In genomic region chr1:169108897-169109560, GRCh38 we compare ENCODE assay signal across 8 cellular contexts. TPM values are rescaled to one million over a fixed set of nuclear protein-coding genes. Genes with fewer than 3 reads are reported as not detected.
A peak's percentile ranks its signal among the peaks of the same experiment; 100 is the strongest.
DNase-seq lines count a peak whose midpoint lies in the region; ATAC-seq, FAIRE-seq and TF ChIP-seq lines count a peak whose summit lies in the region.

No MANE protein-coding gene starts in this region.

- H4K20me1 ChIP-seq in fibroblast of lung (ENCODE audit: control insufficient read depth, extremely low read depth, insufficient read depth, low read length): no peaks in the 10 kb centered on the region

- 36% methylated on average over 10 of the region's 10 CpGs for WGBS in prostate gland

- ATAC-seq in GM21528 (IDR thresholded peaks at IDR 0.05; ENCODE audit: low FRiP score, unreplicated experiment): no peak

- peaks cover 70% of the 10 kb centered on the region for H3K4me1 ChIP-seq in SJSA1 (replicated peaks)
- peaks cover 30% of the 10 kb centered on the region for H3K4me1 ChIP-seq in fibroblast of lung (ENCODE audit: control insufficient read depth, extremely low read depth, insufficient read depth, low read length)
- peaks cover 6% of the 10 kb centered on the region for H3K4me1 ChIP-seq in prostate gland (replicated peaks)

- TF ChIP-seq CTCF in GM20000 (IDR thresholded peaks at IDR 0.05; ENCODE audit: extremely low read depth, missing control alignments) (peak; percentile 32), fibroblast of lung (conservative IDR thresholded peaks at IDR 0.05 in 1 of 2, IDR thresholded peaks at IDR 0.05 in 1 of 2; ENCODE audit: low read depth in 1 of 2, low read length in 2 of 2) (peak in 1 of 2 donors; percentile 23), prostate gland (IDR thresholded peaks at IDR 0.05) (peak in 3 of 4 experiments; percentile 10 to 43 (median 41))

- no peak for FAIRE-seq in GM12892 (lab: Jason Lieb, UNC)

- peak overlapping the region; percentile 21 for H3K9ac ChIP-seq in fibroblast of lung (ENCODE audit: insufficient read depth, low read length)

- DNase-seq in COR-L47 (lab: John Stamatoyannopoulos, UW) (peak; percentile 55), GM20000 (ENCODE audit: low spot score) (peak; percentile 64), SJSA1 (ENCODE audit: low read depth in 1 of 2, low spot score in 2 of 2) (no peak), fibroblast of lung (ENCODE audit: low read depth in 2 of 2) (peak in 1 of 2 donors; percentile 52), prostate gland (ENCODE audit: low spot score) (peak; percentile 30), GM12892 (ENCODE audit: insufficient read length) (no peak), HK-2 (ENCODE audit: unreplicated experiment) (no peak)

- H3K9me3 ChIP-seq in SJSA1 (replicated peaks) (no peaks in the 10 kb centered on the region), fibroblast of lung (ENCODE audit: control insufficient read depth, insufficient read depth, low read depth, low read length) (no peaks in the 10 kb centered on the region), prostate gland (no peaks in the 10 kb centered on the region)

- H3K27me3 ChIP-seq in SJSA1 (replicated peaks) (no peaks in the 10 kb centered on the region; the same call in 1 of the 2 replicates), fibroblast of lung (ENCODE audit: control insufficient read depth, insufficient read depth, low read length) (no peaks in the 10 kb centered on the region), prostate gland (replicated peaks; ENCODE audit: insufficient read depth) (no peaks in the 10 kb centered on the region)

- H2AFZ ChIP-seq in fibroblast of lung (ENCODE audit: low read length): no peak overlapping the region

- TF ChIP-seq POLR2A in prostate gland (IDR thresholded peaks at IDR 0.05) (no peak), GM12892 (IDR thresholded peaks at IDR 0.05; ENCODE audit: low read depth, low read length) (no peak)

- intact Hi-C loops in prostate gland (cut with DNase I): loop anchor here (5.0 to 10.0 kb wide), 4 partner anchors 48 to 472 kb away; partner anchors contain the start of gene SLC19A2

- H3K36me3 ChIP-seq in SJSA1 (peaks cover 43% of the 10 kb centered on the region), fibroblast of lung (ENCODE audit: control insufficient read depth, insufficient read depth, low read length) (no peaks in the 10 kb centered on the region), prostate gland (peaks cover 0 to 2% of the 10 kb centered on the region in 2 donors)

- peaks cover 55% of the 10 kb centered on the region for H3K79me2 ChIP-seq in fibroblast of lung (ENCODE audit: control insufficient read depth, insufficient read depth, low read length)

- H3K4me2 ChIP-seq in fibroblast of lung (ENCODE audit: extremely low read depth, insufficient read depth, low read length): peak overlapping the region; percentile 97

- H3K4me3 ChIP-seq in SJSA1: no peak overlapping the region; the same call in 1 of the 2 replicates
- H3K4me3 ChIP-seq in fibroblast of lung (replicated peaks in 1 of 4; ENCODE audit: control extremely low read depth in 1 of 4, insufficient read depth in 1 of 4, low read depth in 3 of 4, low read length in 4 of 4): peak overlapping the region; percentile 86 to 91 (median 90)
- peak overlapping the region; percentile 64 to 78 for H3K4me3 ChIP-seq in prostate gland

- H3K27ac ChIP-seq in SJSA1 (peak overlapping the region; percentile 61), fibroblast of lung (ENCODE audit: insufficient read depth, low read length) (peak overlapping the region; percentile 94), prostate gland (peak overlapping the region; percentile 73 to 83)

RNA-seq across cellular contexts. Expression of gene ATP1B1, which starts 2.5 kb away (rescaled TPM):
- total RNA-seq in SJSA1 (2014; rRNA removed; shearing (Covaris generic)): 23.0 and 23.3 TPM in 2 replicates
- total RNA-seq in fibroblast of lung: 9.0 and 21.1 TPM in 2 replicates
- polyA plus RNA-seq in fibroblast of lung: 31.4 and 37.9 TPM in 2 replicates
- polyA plus RNA-seq in fibroblast of lung (2012): 28.1 and 28.9 TPM in 2 replicates
- 3.8 and 6.9 TPM in 2 replicates for polyA minus RNA-seq in fibroblast of lung (ENCODE audit: low replicate concordance)
- 100 to 1,000 TPM in 1 of 2 donors, 10 to 100 TPM in 1; 59.4 to 139 TPM for total RNA-seq in prostate gland
- polyA plus RNA-seq in GM12892 (2012; ENCODE audit: missing spikeins): 27.3 TPM

Comparison
In these comparisons a context has a peak if more than half of its experiments do, and no peak if none do; other contexts are left out.
1. DNase-seq: peak in COR-L47 (single experiment), GM20000 (single experiment) and prostate gland (single experiment); none in SJSA1 (0 of 2), GM12892 (single experiment) and HK-2 (single experiment).
2. Peak in every context shown above with its lines, with median percentiles within 50 percentile points of each other: H3K27ac ChIP-seq.